27 cellular contexts compared by ENCODE assay signal in genomic region chr2:206533977-206534376, GRCh38.
DNase-seq lines count a peak whose midpoint lies in the region; ATAC-seq and TF ChIP-seq lines count a peak whose summit lies in the region.
"Had no signal": no experiment of that assay in that cellular context is flagged by ENCODE, and none has a peak within 500 bp of the region (broad histone marks: within the 10 kb centered on the region; RNA-seq: fewer than 3 reads in every experiment).

No MANE protein-coding gene starts in this region.

- peaks cover 20% of the 10 kb centered on the region for H3K4me1 Mint-ChIP-seq in activated T-helper 1 cell treated with anti-CD3 and anti-CD28 coated beads, Interleukin-12 subunit alpha, Interleukin-12 subunit beta, Interleukin-2, Interleukin-4 antibody, amounts not matched to agents 30 ng/mL and 10 ng/mL and 1 ng/mL, durations not matched to agents 14 hours and 24 hours and 36 hours (ENCODE audit: low read depth)

- ATAC-seq in GM18519 (IDR thresholded peaks at IDR 0.05; ENCODE audit: low FRiP score, unreplicated experiment) (peak; percentile 49), GM21515 (IDR thresholded peaks at IDR 0.05; ENCODE audit: unreplicated experiment) (peak; percentile 58), HG03159 (IDR thresholded peaks at IDR 0.05; ENCODE audit: unreplicated experiment) (peak; percentile 55), HG02840 (IDR thresholded peaks at IDR 0.05; ENCODE audit: low FRiP score, unreplicated experiment) (no peak)
- ATAC-seq: Right ventricle myocardium inferior had no signal

- H3K36me3 ChIP-seq in MM.1S (replicated peaks; ENCODE audit: insufficient read depth, low read length) (no peaks in the 10 kb centered on the region), smooth muscle cell (ENCODE audit: low read depth) (no peaks in the 10 kb centered on the region)
- H3K36me3 ChIP-seq: Peyer's patch had no signal

- H3K9ac ChIP-seq in MM.1S (ENCODE audit: low read length): no peak overlapping the region
- no peak overlapping the region for H3K9ac ChIP-seq in smooth muscle cell (ENCODE audit: low read depth)

- H3K4me1 ChIP-seq in MM.1S (ENCODE audit: low read length) (peaks cover 40% of the 10 kb centered on the region), smooth muscle cell (ENCODE audit: low read depth) (no peaks in the 10 kb centered on the region)
- H3K4me1 ChIP-seq: Peyer's patch had no signal

- H3K27me3 Mint-ChIP-seq in activated T-helper 1 cell treated with anti-CD3 and anti-CD28 coated beads, Interleukin-12 subunit alpha, Interleukin-12 subunit beta, Interleukin-2, Interleukin-4 antibody, amounts not matched to agents 30 ng/mL and 10 ng/mL and 1 ng/mL, durations not matched to agents 14 hours and 24 hours and 36 hours (ENCODE audit: insufficient read depth): peaks cover 40% of the 10 kb centered on the region

- WGBS in smooth muscle cell (ENCODE audit: low lambda C conversion rate): 96% methylated on average over 1 of the region's 1 CpG

- H4K20me1 ChIP-seq in MM.1S (ENCODE audit: insufficient read depth, low read length) (no peaks in the 10 kb centered on the region), smooth muscle cell (ENCODE audit: low read depth) (no peaks in the 10 kb centered on the region)

- no peaks in the 10 kb centered on the region for H3K9me3 Mint-ChIP-seq in activated T-helper 1 cell treated with anti-CD3 and anti-CD28 coated beads, Interleukin-12 subunit alpha, Interleukin-12 subunit beta, Interleukin-2, Interleukin-4 antibody, amounts not matched to agents 30 ng/mL and 10 ng/mL and 1 ng/mL, durations not matched to agents 14 hours and 24 hours and 36 hours

- H3K9me3 ChIP-seq in MM.1S (replicated peaks; ENCODE audit: insufficient read depth, low read length) (no peaks in the 10 kb centered on the region), smooth muscle cell (replicated peaks; ENCODE audit: low read depth) (no peaks in the 10 kb centered on the region)
- H3K9me3 ChIP-seq: Peyer's patch had no signal

- no peak overlapping the region for H3K4me3 ChIP-seq in MM.1S (ENCODE audit: low read length)
- no peak overlapping the region for H3K4me3 ChIP-seq in smooth muscle cell
- H3K4me3 ChIP-seq: Peyer's patch had no signal

- peak overlapping the region; percentile 67 for H3K4me2 ChIP-seq in MM.1S (ENCODE audit: low read depth, low read length)
- H3K4me2 ChIP-seq in smooth muscle cell: no peak overlapping the region

- H3K9me2 ChIP-seq in MM.1S (replicated peaks; ENCODE audit: insufficient read depth, low read length): no peaks in the 10 kb centered on the region

- H3K27ac ChIP-seq in MM.1S (ENCODE audit: low read length) (peak overlapping the region; percentile 63; the same call in 1 of the 2 replicates), smooth muscle cell (ENCODE audit: low read depth) (no peak overlapping the region)
- H3K27ac ChIP-seq: Peyer's patch had no signal

- H3F3A ChIP-seq in MM.1S (ENCODE audit: insufficient read depth, low read length) (peaks cover 22% of the 10 kb centered on the region), smooth muscle cell (ENCODE audit: low read depth) (no peaks in the 10 kb centered on the region)

- TF ChIP-seq CTCF in MM.1S (IDR thresholded peaks at IDR 0.05; ENCODE audit: low read length): no peak
- no peak for TF ChIP-seq CTCF in smooth muscle cell (IDR thresholded peaks at IDR 0.05; ENCODE audit: borderline replicate concordance, insufficient read depth, poor library complexity, severe bottlenecking)

- H3K4me3 Mint-ChIP-seq in activated T-helper 1 cell treated with anti-CD3 and anti-CD28 coated beads, Interleukin-12 subunit alpha, Interleukin-12 subunit beta, Interleukin-2, Interleukin-4 antibody, amounts not matched to agents 30 ng/mL and 10 ng/mL and 1 ng/mL, durations not matched to agents 14 hours and 24 hours and 36 hours: no peak overlapping the region
- H3K4me3 Mint-ChIP-seq: HFFc6 had no signal

- intact Hi-C loops in activated T-helper 1 cell treated with anti-CD3 and anti-CD28 coated beads, Interleukin-12 subunit alpha, Interleukin-12 subunit beta, Interleukin-2, Interleukin-4 antibody, amounts not matched to agents 30 ng/mL and 10 ng/mL and 1 ng/mL, durations not matched to agents 14 hours and 24 hours and 36 hours (cut with micrococcal nuclease): no loop called here

- peak; percentile 81 for DNase-seq in MM.1S
- no peak for DNase-seq in activated T-helper 1 cell treated with anti-CD3 and anti-CD28 coated beads, Interleukin-12 subunit alpha, Interleukin-12 subunit beta, Interleukin-2, Interleukin-4 antibody, amounts not matched to agents 30 ng/mL and 10 ng/mL and 1 ng/mL, durations not matched to agents 14 hours and 24 hours and 36 hours (ENCODE audit: low spot score)
- DNase-seq in smooth muscle cell (lab: John Stamatoyannopoulos, UW; ENCODE audit: unreplicated experiment): no peak
- no peak for DNase-seq in stimulated activated CD4-positive, alpha-beta T cell treated with anti-CD3 and anti-CD28 coated beads, Interleukin-4, amount 100 ng/mL, for 4 hours
- DNase-seq: 8988T; COR-L47; DMS153; GF-D8; H7; HFFc6; IMR-90; Karpas-422; NCI-H1092; NCI-H146; NCI-H2029 treated with DMSO at 0.1 percent for 48 hours; NCI-H2171; NCI-H446; NCI-H69; NK-92 treated with Interleukin-12 subunit alpha and Interleukin-12 subunit beta, amount 100 ng/mL, for 24 hours; Peyer's patch; SW 1271; T-helper 2 cell had no signal

- H3K79me2 ChIP-seq in MM.1S (ENCODE audit: low read length): no peaks in the 10 kb centered on the region
- H3K79me2 ChIP-seq in smooth muscle cell (ENCODE audit: low read depth): no peaks in the 10 kb centered on the region

- H2AFZ ChIP-seq in MM.1S (ENCODE audit: low read length) (no peak overlapping the region), smooth muscle cell (ENCODE audit: low read depth) (no peak overlapping the region)

- no peaks in the 10 kb centered on the region for H3K36me3 Mint-ChIP-seq in activated T-helper 1 cell treated with anti-CD3 and anti-CD28 coated beads, Interleukin-12 subunit alpha, Interleukin-12 subunit beta, Interleukin-2, Interleukin-4 antibody, amounts not matched to agents 30 ng/mL and 10 ng/mL and 1 ng/mL, durations not matched to agents 14 hours and 24 hours and 36 hours (ENCODE audit: low read depth)

- no peaks in the 10 kb centered on the region for H3K27me3 ChIP-seq in MM.1S (replicated peaks; ENCODE audit: insufficient read depth, low read length)
- H3K27me3 ChIP-seq in smooth muscle cell (ENCODE audit: low read depth): no peaks in the 10 kb centered on the region
- H3K27me3 ChIP-seq: Peyer's patch had no signal

- no peak overlapping the region for H3K27ac Mint-ChIP-seq in activated T-helper 1 cell treated with anti-CD3 and anti-CD28 coated beads, Interleukin-12 subunit alpha, Interleukin-12 subunit beta, Interleukin-2, Interleukin-4 antibody, amounts not matched to agents 30 ng/mL and 10 ng/mL and 1 ng/mL, durations not matched to agents 14 hours and 24 hours and 36 hours
- H3K27ac Mint-ChIP-seq: HFFc6 had no signal
